In genomic region chr15:25766421-25766820, GRCh38 we compare ENCODE assay signal across 1 cellular context.
TF ChIP-seq lines count a peak whose summit lies in the region.

No MANE protein-coding gene starts in this region.

TF ChIP-seq in GM23338, 12 proteins besides CTCF, POLR2A, EP300 and RAD21 (continued from another document):
- TF ChIP-seq NANOG (IDR thresholded peaks at IDR 0.05; ENCODE audit: borderline replicate concordance), result no peak
- no peak for TF ChIP-seq POLR2AphosphoS5 (IDR thresholded peaks at IDR 0.05; ENCODE audit: low read depth)
- no peak for TF ChIP-seq STAT1 (IDR thresholded peaks at IDR 0.05; ENCODE audit: unreplicated experiment)
- TF ChIP-seq EZH2 (IDR thresholded peaks at IDR 0.05; ENCODE audit: low read depth, unreplicated experiment), result no peak
- no peak for TF ChIP-seq EZH2phosphoT487 (IDR thresholded peaks at IDR 0.05; ENCODE audit: unreplicated experiment)
TF ChIP-seq in GM23338: peak in this region for 0.
